13 cellular contexts compared by ENCODE assay signal in genomic region chr11:59247535-59248227, GRCh38. TPM values are rescaled to one million over a fixed set of nuclear protein-coding genes. Genes with fewer than 3 reads are reported as not detected.
DNase-seq lines count a peak whose midpoint lies in the region; ATAC-seq and TF ChIP-seq lines count a peak whose summit lies in the region.
"Had no signal": no experiment of that assay in that cellular context is flagged by ENCODE, and none has a peak within 500 bp of the region (broad histone marks: within the 10 kb centered on the region; RNA-seq: fewer than 3 reads in every experiment).

No MANE protein-coding gene starts in this region.

- no TSS peak for BruUV-seq in PC-3 (replicated peaks; lab: Mats Ljungman, UMichigan)

- H3F3A ChIP-seq in PC-3 (ENCODE audit: low read length, unreplicated experiment) = no peaks in the 10 kb centered on the region

- peaks cover 11% of the 10 kb centered on the region for H3K27me3 Mint-ChIP-seq in activated CD8-positive, alpha-beta memory T cell treated with anti-CD3 and anti-CD28 coated beads, Interleukin-2, amount 10 ng/mL, durations not matched to agents 7 days and 5 days
- H3K27me3 Mint-ChIP-seq in type B pancreatic cell = peaks cover 4% of the 10 kb centered on the region
- H3K27me3 Mint-ChIP-seq: B cell had no signal

- CTCF ChIA-PET in activated CD8-positive, alpha-beta memory T cell treated with anti-CD3 and anti-CD28 coated beads, Interleukin-2, amount 10 ng/mL, durations not matched to agents 7 days and 5 days (lab: Charles Lee) = no interaction called here
- CTCF ChIA-PET in PC-3 (lab: Charles Lee) = no interaction called here

- no peak overlapping the region for H3K27ac ChIP-seq in PC-3 (ENCODE audit: low read length)
- no peak overlapping the region for H3K27ac ChIP-seq in testis
- H3K27ac ChIP-seq: foreskin keratinocyte, uterus had no signal

- H3K9ac ChIP-seq in PC-3 (ENCODE audit: low read length) = no peak overlapping the region

- H3K4me1 Mint-ChIP-seq in activated CD8-positive, alpha-beta memory T cell treated with anti-CD3 and anti-CD28 coated beads, Interleukin-2, amount 10 ng/mL, durations not matched to agents 7 days and 5 days = peaks cover 13% of the 10 kb centered on the region
- no peaks in the 10 kb centered on the region for H3K4me1 Mint-ChIP-seq in type B pancreatic cell (ENCODE audit: unreplicated experiment)

- no peaks in the 10 kb centered on the region for H3K36me3 ChIP-seq in PC-3 (ENCODE audit: low read depth, low read length)
- H3K36me3 ChIP-seq in testis (ENCODE audit: low read depth, missing control alignments) = no peaks in the 10 kb centered on the region
- H3K36me3 ChIP-seq: uterus had no signal

- H3K4me3 ChIP-seq in PC-3 (ENCODE audit: low read length) = no peak overlapping the region
- no peak overlapping the region for H3K4me3 ChIP-seq in fibroblast of mammary gland (ENCODE audit: control insufficient read depth, low read depth, low read length)
- no peak overlapping the region for H3K4me3 ChIP-seq in testis
- H3K4me3 ChIP-seq: uterus had no signal

- TF ChIP-seq POLR2A in testis (IDR thresholded peaks at IDR 0.05) = no peak

- TF ChIP-seq CTCF in PC-3 (conservative IDR thresholded peaks at IDR 0.05; ENCODE audit: low read depth, low read length) = no peak
- no peak for TF ChIP-seq CTCF in fibroblast of mammary gland (conservative IDR thresholded peaks at IDR 0.05; ENCODE audit: control insufficient read depth, insufficient read depth, low read depth, low read length)
- no peak for TF ChIP-seq CTCF in testis (IDR thresholded peaks at IDR 0.05)
- TF ChIP-seq CTCF in type B pancreatic cell (conservative IDR thresholded peaks at IDR 0.05) = no peak

- peak; percentile 27 for ATAC-seq in activated CD8-positive, alpha-beta memory T cell treated with anti-CD3 and anti-CD28 coated beads, Interleukin-2, amount 10 ng/mL, durations not matched to agents 7 days and 5 days
- ATAC-seq in PC-3 = no peak
- ATAC-seq: foreskin keratinocyte had no signal

- peaks cover 14% of the 10 kb centered on the region for H3K4me1 ChIP-seq in PC-3 (ENCODE audit: insufficient read depth, low read length)
- no peaks in the 10 kb centered on the region for H3K4me1 ChIP-seq in testis
- H3K4me1 ChIP-seq: foreskin keratinocyte, uterus had no signal

- POLR2A ChIA-PET in PC-3 (lab: Charles Lee; ENCODE audit: unreplicated experiment) = no interaction called here

- intact Hi-C loops in PC-3 (cut with micrococcal nuclease) = no loop called here
- intact Hi-C loops in testis (cut with DNase I; ENCODE audit: low total_unique reads) = no loop called here

- WGBS in testis, 2 donors = 24 to 32% methylated on average over 2 of the region's 2 CpGs

- DNase-seq in activated CD8-positive, alpha-beta memory T cell treated with anti-CD3 and anti-CD28 coated beads, Interleukin-2, amount 10 ng/mL, durations not matched to agents 7 days and 5 days = peak; percentile 48
- no peak for DNase-seq in activated CD8-positive, alpha-beta memory T cell treated with anti-CD3 and anti-CD28 coated beads for 24 hours
- peak; percentile 62 for DNase-seq in PC-3
- peak; percentile 67 for DNase-seq in fibroblast of mammary gland (ENCODE audit: low read depth)
- DNase-seq in testis = peak; percentile 48
- DNase-seq in activated CD4-positive, alpha-beta T cell treated with anti-CD3 and anti-CD28 coated beads for 1 hour = no peak
- DNase-seq in type B pancreatic cell (ENCODE audit: extremely low spot score, unreplicated experiment) = no peak
- DNase-seq in NCI-H526 (lab: John Stamatoyannopoulos, UW) = no peak
- DNase-seq: foreskin keratinocyte, NCI-H510A treated with DMSO at 0.1 percent for 48 hours, uterus had no signal

- no peak overlapping the region for H3K4me2 ChIP-seq in PC-3 (ENCODE audit: low read length)

- no peaks in the 10 kb centered on the region for H3K79me2 ChIP-seq in PC-3 (ENCODE audit: low read length)

- no peaks in the 10 kb centered on the region for H3K9me3 Mint-ChIP-seq in activated CD8-positive, alpha-beta memory T cell treated with anti-CD3 and anti-CD28 coated beads, Interleukin-2, amount 10 ng/mL, durations not matched to agents 7 days and 5 days (ENCODE audit: low read depth)
- H3K9me3 Mint-ChIP-seq in type B pancreatic cell = no peaks in the 10 kb centered on the region

- H3K4me3 Mint-ChIP-seq in activated CD8-positive, alpha-beta memory T cell treated with anti-CD3 and anti-CD28 coated beads, Interleukin-2, amount 10 ng/mL, durations not matched to agents 7 days and 5 days = no peak overlapping the region
- no peak overlapping the region for H3K4me3 Mint-ChIP-seq in type B pancreatic cell
- H3K4me3 Mint-ChIP-seq: B cell had no signal

- H3K9me2 ChIP-seq in PC-3 (replicated peaks; ENCODE audit: low read length) = no peaks in the 10 kb centered on the region

- H4K20me1 ChIP-seq in PC-3 (ENCODE audit: low read length) = no peaks in the 10 kb centered on the region

- H3K9me3 ChIP-seq in PC-3 (ENCODE audit: low read length) = no peaks in the 10 kb centered on the region
- H3K9me3 ChIP-seq in testis = no peaks in the 10 kb centered on the region
- H3K9me3 ChIP-seq: uterus had no signal

- no peak overlapping the region for H2AFZ ChIP-seq in PC-3 (ENCODE audit: low read length)

- peaks cover 33% of the 10 kb centered on the region for H3K27me3 ChIP-seq in PC-3 (ENCODE audit: low read length)
- H3K27me3 ChIP-seq in testis = no peaks in the 10 kb centered on the region
- H3K27me3 ChIP-seq: foreskin keratinocyte, uterus had no signal

- no peaks in the 10 kb centered on the region for H3K36me3 Mint-ChIP-seq in activated CD8-positive, alpha-beta memory T cell treated with anti-CD3 and anti-CD28 coated beads, Interleukin-2, amount 10 ng/mL, durations not matched to agents 7 days and 5 days
- H3K36me3 Mint-ChIP-seq in type B pancreatic cell = no peaks in the 10 kb centered on the region

- H3K27ac Mint-ChIP-seq in activated CD8-positive, alpha-beta memory T cell treated with anti-CD3 and anti-CD28 coated beads, Interleukin-2, amount 10 ng/mL, durations not matched to agents 7 days and 5 days = peak overlapping the region; percentile 10
- no peak overlapping the region for H3K27ac Mint-ChIP-seq in type B pancreatic cell
- H3K27ac Mint-ChIP-seq: B cell had no signal

RNA-seq across cellular contexts. Expression of gene MPEG1, which starts 35.0 kb away (rescaled TPM):
- not detected for total RNA-seq in activated CD8-positive, alpha-beta memory T cell treated with anti-CD3 and anti-CD28 coated beads, Interleukin-2, amount 10 ng/mL, durations not matched to agents 7 days and 5 days
- total RNA-seq in PC-3 (2014; rRNA removed) = not detected in 2 replicates
- total RNA-seq in testis = 1 to 10 TPM in 1 of 2 donors, under 1 TPM in 1; 0.87 to 3.8 TPM
- 12.1 TPM for polyA plus RNA-seq in testis (ENCODE audit: insufficient read depth, low read depth, low replicate concordance)
- total RNA-seq in type B pancreatic cell (ENCODE audit: low replicate concordance) = not detected in 2 replicates
- total RNA-seq: foreskin keratinocyte, H1 had no signal
- polyA plus RNA-seq: foreskin keratinocyte, H1 had no signal

Comparison
In these comparisons a context has a peak if more than half of its experiments do, and no peak if none do; other contexts are left out.
1. DNase-seq: peak in activated CD8-positive, alpha-beta memory T cell treated with anti-CD3 and anti-CD28 coated beads, Interleukin-2, amount 10 ng/mL, durations not matched to agents 7 days and 5 days (single experiment), PC-3 (single experiment), fibroblast of mammary gland (single experiment) and testis (single experiment); none in activated CD8-positive, alpha-beta memory T cell treated with anti-CD3 and anti-CD28 coated beads for 24 hours (single experiment), activated CD4-positive, alpha-beta T cell treated with anti-CD3 and anti-CD28 coated beads for 1 hour (single experiment), type B pancreatic cell (single experiment) and NCI-H526 (0 of 2).